Comparison of ENCODE assay signal across 17 cellular contexts in the genomic region with DNA sequence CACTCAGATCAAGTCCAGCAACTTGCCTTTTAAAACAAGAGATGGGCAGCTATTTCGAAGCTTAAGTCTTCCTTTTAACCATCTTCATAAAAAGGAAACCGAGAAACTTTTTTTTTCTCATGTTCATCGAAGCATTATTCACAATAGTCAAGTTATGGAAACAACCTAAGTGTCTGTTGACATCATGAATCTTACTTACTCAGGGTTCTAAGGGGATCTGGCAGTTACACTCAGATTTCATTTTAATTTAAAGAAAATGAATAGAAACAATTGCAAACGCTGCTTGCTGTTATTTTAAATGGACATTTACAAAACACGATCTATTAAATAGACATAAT.
DNase-seq lines count a peak whose midpoint lies in the region; ATAC-seq, FAIRE-seq and TF ChIP-seq lines count a peak whose summit lies in the region.
"Had no signal": no experiment of that assay in that cellular context is flagged by ENCODE, and none has a peak within 500 bp of the region (broad histone marks: within the 10 kb centered on the region; RNA-seq: fewer than 3 reads in every experiment).

No MANE protein-coding gene starts in this region.

- FAIRE-seq in GM18507 (lab: Jason Lieb, UNC) = peak; percentile 75
- FAIRE-seq: K562, pancreas had no signal

- no peaks in the 10 kb centered on the region for H3K27me3 Mint-ChIP-seq in activated T-helper 17 cell treated with anti-CD3 and anti-CD28 coated beads, Interleukin-2, amount 50 U/mL, for 72 hours
- no peaks in the 10 kb centered on the region for H3K27me3 Mint-ChIP-seq in effector memory CD8-positive, alpha-beta T cell

- DNase-seq in GM18507 (ENCODE audit: extremely low spot score, insufficient read length, low read depth) (no peak), coronary artery (ENCODE audit: low spot score) (no peak), substantia nigra (lab: John Stamatoyannopoulos, UW) (no peak)
- no peak for DNase-seq in activated naive CD4-positive, alpha-beta T cell treated with anti-CD3 and anti-CD28 coated beads, Interleukin-2, amount 50 U/mL, for 16 hours
- no peak for DNase-seq in effector memory CD8-positive, alpha-beta T cell
- DNase-seq: activated T-cell treated with anti-CD3 and anti-CD28 coated beads for 4 hours; anterior cingulate cortex; BE2C; head of caudate nucleus; pancreas; stimulated activated CD4-positive, alpha-beta T cell treated with anti-CD3 and anti-CD28 coated beads, Interleukin-4, amount 100 ng/mL, for 4 hours had no signal

- H3K9me3 Mint-ChIP-seq in activated T-helper 17 cell treated with anti-CD3 and anti-CD28 coated beads, Interleukin-2, amount 50 U/mL, for 72 hours = no peaks in the 10 kb centered on the region
- no peaks in the 10 kb centered on the region for H3K9me3 Mint-ChIP-seq in effector memory CD8-positive, alpha-beta T cell

- H3K36me3 Mint-ChIP-seq in activated T-helper 17 cell treated with anti-CD3 and anti-CD28 coated beads, Interleukin-2, amount 50 U/mL, for 72 hours (ENCODE audit: low read depth) = no peaks in the 10 kb centered on the region
- H3K36me3 Mint-ChIP-seq in effector memory CD8-positive, alpha-beta T cell (ENCODE audit: insufficient read depth) = no peaks in the 10 kb centered on the region

- no peaks in the 10 kb centered on the region for H3K4me1 Mint-ChIP-seq in activated T-helper 17 cell treated with anti-CD3 and anti-CD28 coated beads, Interleukin-2, amount 50 U/mL, for 72 hours
- peaks cover 0 to 3% of the 10 kb centered on the region in 2 donors for H3K4me1 Mint-ChIP-seq in effector memory CD8-positive, alpha-beta T cell (ENCODE audit: low read depth in 2 of 2)

- H3K4me3 ChIP-seq in coronary artery = no peak overlapping the region
- H3K4me3 ChIP-seq: K562, lung, pancreas had no signal

- H3K4me3 Mint-ChIP-seq in activated T-helper 17 cell treated with anti-CD3 and anti-CD28 coated beads, Interleukin-2, amount 50 U/mL, for 72 hours = no peak overlapping the region
- H3K4me3 Mint-ChIP-seq in effector memory CD8-positive, alpha-beta T cell = no peak overlapping the region

- H3K27ac ChIP-seq in coronary artery (no peak overlapping the region), substantia nigra (ENCODE audit: low read depth, low read length, poor library complexity, severe bottlenecking) (no peak overlapping the region)
- H3K27ac ChIP-seq: pancreas had no signal

- TF ChIP-seq CTCF in coronary artery (IDR thresholded peaks at IDR 0.05) = no peak

- peak overlapping the region; percentile 51 for H3K27ac Mint-ChIP-seq in activated T-helper 17 cell treated with anti-CD3 and anti-CD28 coated beads, Interleukin-2, amount 50 U/mL, for 72 hours
- H3K27ac Mint-ChIP-seq in effector memory CD8-positive, alpha-beta T cell = no peak overlapping the region

- ATAC-seq in GM21390 (IDR thresholded peaks at IDR 0.05; ENCODE audit: unreplicated experiment) (peak; percentile 95), HG03039 (IDR thresholded peaks at IDR 0.05; ENCODE audit: unreplicated experiment) (peak; percentile 79)
- ATAC-seq in activated T-helper 17 cell treated with anti-CD3 and anti-CD28 coated beads, Interleukin-2, amount 50 U/mL, for 72 hours (replicated peaks) = peak; percentile 65
- ATAC-seq in effector memory CD8-positive, alpha-beta T cell (replicated peaks) = no peak
- ATAC-seq: K562, Panc1, pancreas had no signal
